ENCODE assay signal across 1 cellular context in the genomic region with DNA sequence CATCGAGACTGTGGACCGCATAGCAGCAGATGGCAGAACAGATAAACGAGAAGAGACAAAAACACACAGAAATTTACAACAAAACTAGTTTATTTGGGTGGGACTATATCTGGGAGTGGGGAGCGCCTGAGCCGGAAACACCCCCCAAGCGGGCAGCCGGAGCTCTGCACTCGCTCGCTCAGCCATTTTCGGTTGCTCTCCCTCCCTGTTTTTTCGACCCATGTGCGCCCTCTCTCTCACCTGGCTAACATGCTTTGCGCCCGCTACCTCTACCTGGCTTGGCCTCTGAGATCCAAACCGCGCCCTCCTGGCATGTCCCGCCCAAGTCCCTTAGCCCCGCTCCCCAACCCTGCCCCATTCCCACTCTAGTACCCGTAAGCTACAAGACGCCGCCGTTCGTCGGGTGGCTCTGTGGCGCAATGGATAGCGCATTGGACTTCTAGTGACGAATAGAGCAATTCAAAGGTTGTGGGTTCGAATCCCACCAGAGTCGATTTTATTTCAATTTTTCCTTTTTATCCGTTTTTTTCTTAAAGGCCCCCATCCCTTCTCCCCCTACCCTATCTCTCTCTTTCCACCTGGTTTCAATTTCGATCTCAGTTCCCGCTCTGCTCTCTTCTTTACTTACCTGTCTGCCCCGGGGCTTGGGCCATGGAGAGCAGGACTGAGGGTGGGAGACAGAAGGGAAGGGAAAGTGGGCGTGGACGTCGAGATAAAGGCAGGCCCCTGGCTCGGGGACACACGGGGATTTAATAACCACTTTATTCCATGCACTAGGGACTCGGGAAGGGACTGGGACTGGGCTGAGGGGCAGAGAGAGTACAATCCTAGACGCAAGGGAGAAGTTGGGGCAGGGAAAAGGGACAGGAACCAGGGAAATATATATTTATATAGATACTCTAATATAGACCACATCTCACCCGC.
TF ChIP-seq lines count a peak whose summit lies in the region.

No MANE protein-coding gene starts in this region.

TF ChIP-seq in H1, 55 proteins besides CTCF, POLR2A, EP300 and RAD21 (continued from another document):
- no peak for TF ChIP-seq SIX5 (IDR thresholded peaks at IDR 0.05; ENCODE audit: low read depth, low read length)
- peak; percentile 76 for TF ChIP-seq KDM4A (IDR thresholded peaks at IDR 0.05; ENCODE audit: low read depth, low read length, severe bottlenecking)
